In the genomic region with DNA sequence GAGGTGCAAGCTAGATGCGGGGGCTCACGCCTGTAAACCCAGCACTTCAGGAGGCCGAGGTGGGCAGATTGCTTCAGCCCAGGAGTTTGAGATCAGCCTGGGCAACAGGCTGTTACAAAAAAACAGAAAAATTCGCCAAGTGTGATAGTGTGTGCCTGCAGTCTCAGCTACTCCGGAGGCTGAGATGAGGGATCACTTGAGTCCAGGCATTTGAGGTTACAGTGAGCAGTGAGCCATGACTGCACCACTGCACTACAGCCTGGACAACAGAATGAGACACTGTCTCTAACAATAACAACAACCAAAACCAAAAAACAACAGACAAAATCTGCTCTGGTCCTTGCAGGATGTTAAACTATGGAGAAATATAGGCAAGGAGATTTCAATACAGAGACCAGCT, we compare ENCODE assay signal across 14 cellular contexts. TPM values are rescaled to one million over a fixed set of nuclear protein-coding genes. Genes with fewer than 3 reads are reported as not detected.
DNase-seq lines count a peak whose midpoint lies in the region; ATAC-seq and TF ChIP-seq lines count a peak whose summit lies in the region.
"Had no signal": no experiment of that assay in that cellular context is flagged by ENCODE, and none has a peak within 500 bp of the region (broad histone marks: within the 10 kb centered on the region; RNA-seq: fewer than 3 reads in every experiment).

No MANE protein-coding gene starts in this region.

- DNase-seq in ELR (ENCODE audit: low read depth) = peak; percentile 55
- no peak for DNase-seq in endodermal cell
- DNase-seq in GOT3 (lab: John Stamatoyannopoulos, UW) = no peak
- no peak for DNase-seq in activated CD8-positive, alpha-beta memory T cell treated with anti-CD3 and anti-CD28 coated beads, Interleukin-2, amount 10 ng/mL, durations not matched to agents 7 days and 5 days
- DNase-seq in NCI-H1092 treated with DMSO at 0.1 percent for 48 hours (lab: John Stamatoyannopoulos, UW) = no peak
- DNase-seq: activated CD4-positive, CD25-positive, alpha-beta regulatory T cell; Karpas-422; mammary epithelial cell; NCI-H2171 treated with DMSO at 0.1 percent for 48 hours; tibial artery had no signal

- H3K4me3 Mint-ChIP-seq in endodermal cell = no peak overlapping the region
- no peak overlapping the region for H3K4me3 Mint-ChIP-seq in activated CD8-positive, alpha-beta memory T cell treated with anti-CD3 and anti-CD28 coated beads, Interleukin-2, amount 10 ng/mL, durations not matched to agents 7 days and 5 days
- H3K4me3 Mint-ChIP-seq: activated T-helper 17 cell treated with anti-CD3 and anti-CD28 coated beads, Interleukin-2, amount 50 U/mL, for 72 hours had no signal

- peak overlapping the region; percentile 50 for H3K4me2 ChIP-seq in OCI-LY1 (ENCODE audit: low read length)
- H3K4me2 ChIP-seq in parathyroid adenoma (ENCODE audit: low read length) = peak overlapping the region; percentile 73

- no peaks in the 10 kb centered on the region for H3F3A ChIP-seq in OCI-LY1 (ENCODE audit: insufficient read depth, low read length)

- H3K9me2 ChIP-seq in OCI-LY1 (ENCODE audit: low read depth, low read length) = no peaks in the 10 kb centered on the region

- 76 to 77% methylated on average over 5 of the region's 5 CpGs for WGBS in endodermal cell (ENCODE audit: insufficient coverage in 1 of 2, insufficient read length in 1 of 2), 2 experiments

- H3K9me3 Mint-ChIP-seq in endodermal cell = peaks cover 6% of the 10 kb centered on the region
- no peaks in the 10 kb centered on the region for H3K9me3 Mint-ChIP-seq in activated CD8-positive, alpha-beta memory T cell treated with anti-CD3 and anti-CD28 coated beads, Interleukin-2, amount 10 ng/mL, durations not matched to agents 7 days and 5 days (ENCODE audit: low read depth)
- H3K9me3 Mint-ChIP-seq: activated T-helper 17 cell treated with anti-CD3 and anti-CD28 coated beads, Interleukin-2, amount 50 U/mL, for 72 hours had no signal

- peaks cover 17% of the 10 kb centered on the region for H3K36me3 Mint-ChIP-seq in endodermal cell (ENCODE audit: low read depth)
- peaks cover 11% of the 10 kb centered on the region for H3K36me3 Mint-ChIP-seq in activated CD8-positive, alpha-beta memory T cell treated with anti-CD3 and anti-CD28 coated beads, Interleukin-2, amount 10 ng/mL, durations not matched to agents 7 days and 5 days

- H3K27me3 Mint-ChIP-seq in endodermal cell (ENCODE audit: insufficient read depth) = no peaks in the 10 kb centered on the region
- no peaks in the 10 kb centered on the region for H3K27me3 Mint-ChIP-seq in activated CD8-positive, alpha-beta memory T cell treated with anti-CD3 and anti-CD28 coated beads, Interleukin-2, amount 10 ng/mL, durations not matched to agents 7 days and 5 days
- H3K27me3 Mint-ChIP-seq: activated T-helper 17 cell treated with anti-CD3 and anti-CD28 coated beads, Interleukin-2, amount 50 U/mL, for 72 hours had no signal

- H3K4me3 ChIP-seq in OCI-LY1 (ENCODE audit: low read depth, low read length, poor library complexity, severe bottlenecking) (peak overlapping the region; percentile 37), endodermal cell (ENCODE audit: low read length) (no peak overlapping the region), parathyroid adenoma (ENCODE audit: low read depth, low read length) (peak overlapping the region; percentile 45)
- H3K4me3 ChIP-seq: tibial artery had no signal

- TF ChIP-seq CTCF in OCI-LY1 (IDR thresholded peaks at IDR 0.05; ENCODE audit: low read length) = no peak
- TF ChIP-seq CTCF in endodermal cell (conservative IDR thresholded peaks at IDR 0.05) = no peak
- TF ChIP-seq CTCF in parathyroid adenoma (IDR thresholded peaks at IDR 0.05) = no peak

- H3K4me1 ChIP-seq in OCI-LY1 (ENCODE audit: insufficient read depth, low read length, severe bottlenecking) (peaks cover 33% of the 10 kb centered on the region), endodermal cell (ENCODE audit: control insufficient read depth, insufficient read depth, low read length) (no peaks in the 10 kb centered on the region), parathyroid adenoma (peaks cover 34% of the 10 kb centered on the region)

- no peaks in the 10 kb centered on the region; the same call in 1 of the 2 replicates for H4K20me1 ChIP-seq in OCI-LY1 (ENCODE audit: insufficient read depth, low read length)

- H3K79me2 ChIP-seq in OCI-LY1 (ENCODE audit: insufficient read depth, low read length) (peaks cover 82% of the 10 kb centered on the region), parathyroid adenoma (peaks cover 20% of the 10 kb centered on the region)

- H2AFZ ChIP-seq in OCI-LY1 (ENCODE audit: low read length) = no peak overlapping the region
- no peak overlapping the region for H2AFZ ChIP-seq in parathyroid adenoma

- no peak for ATAC-seq in HG03521 (IDR thresholded peaks at IDR 0.05; ENCODE audit: unreplicated experiment)
- ATAC-seq in activated CD8-positive, alpha-beta memory T cell treated with anti-CD3 and anti-CD28 coated beads, Interleukin-2, amount 10 ng/mL, durations not matched to agents 7 days and 5 days = no peak
- ATAC-seq: activated T-helper 17 cell treated with anti-CD3 and anti-CD28 coated beads, Interleukin-2, amount 50 U/mL, for 72 hours had no signal

- H3K36me3 ChIP-seq in OCI-LY1 (ENCODE audit: insufficient read depth, low read length) (peaks cover 31% of the 10 kb centered on the region), endodermal cell (ENCODE audit: control insufficient read depth, insufficient read depth, low read length) (peaks cover 35% of the 10 kb centered on the region), parathyroid adenoma (ENCODE audit: control insufficient read depth, insufficient read depth, low read length) (no peaks in the 10 kb centered on the region)
- H3K36me3 ChIP-seq: tibial artery had no signal

- H3K4me1 Mint-ChIP-seq in endodermal cell = peaks cover 28% of the 10 kb centered on the region
- peaks cover 20% of the 10 kb centered on the region for H3K4me1 Mint-ChIP-seq in activated CD8-positive, alpha-beta memory T cell treated with anti-CD3 and anti-CD28 coated beads, Interleukin-2, amount 10 ng/mL, durations not matched to agents 7 days and 5 days

- H3K9me3 ChIP-seq in OCI-LY1 (ENCODE audit: low read length) = 0 out of 2 replicates have a peak, but pooled peaks cover 3% of the 10 kb centered on the region
- H3K9me3 ChIP-seq in endodermal cell (ENCODE audit: control insufficient read depth, low read length) = peaks cover 12% of the 10 kb centered on the region
- no peaks in the 10 kb centered on the region for H3K9me3 ChIP-seq in parathyroid adenoma (ENCODE audit: control insufficient read depth, low read length)
- H3K9me3 ChIP-seq: tibial artery had no signal

- H3K27ac ChIP-seq in OCI-LY1 (ENCODE audit: low read depth, low read length, poor library complexity, severe bottlenecking) (peak overlapping the region; percentile 72), endodermal cell (ENCODE audit: low read depth, low read length) (no peak overlapping the region), parathyroid adenoma (peak overlapping the region; percentile 59)
- H3K27ac ChIP-seq: tibial artery had no signal

- H3K9ac ChIP-seq in OCI-LY1 (ENCODE audit: low read length) (peak overlapping the region; percentile 54; the same call in 1 of the 2 replicates), endodermal cell (ENCODE audit: extremely low read depth, low read length, poor library complexity, severe bottlenecking) (no peak overlapping the region), parathyroid adenoma (no peak overlapping the region)

- H3K27me3 ChIP-seq in OCI-LY1 (ENCODE audit: insufficient read depth, low read length) (no peaks in the 10 kb centered on the region), endodermal cell (ENCODE audit: control insufficient read depth, insufficient read depth, low read length, poor library complexity, severe bottlenecking) (no peaks in the 10 kb centered on the region), parathyroid adenoma (ENCODE audit: control insufficient read depth, insufficient read depth, low read length) (no peaks in the 10 kb centered on the region)
- H3K27me3 ChIP-seq: tibial artery had no signal

- CTCF ChIA-PET in activated CD8-positive, alpha-beta memory T cell treated with anti-CD3 and anti-CD28 coated beads, Interleukin-2, amount 10 ng/mL, durations not matched to agents 7 days and 5 days (lab: Charles Lee) = interaction anchor here (0.6 kb wide), 1 partner anchor 280 kb away, joined by 3 read pairs; no protein-coding TSS in a partner anchor

- peak overlapping the region; percentile 16 for H3K27ac Mint-ChIP-seq in endodermal cell
- no peak overlapping the region for H3K27ac Mint-ChIP-seq in activated CD8-positive, alpha-beta memory T cell treated with anti-CD3 and anti-CD28 coated beads, Interleukin-2, amount 10 ng/mL, durations not matched to agents 7 days and 5 days

RNA-seq across cellular contexts. Expression of a gene that starts 13.9 kb away (rescaled TPM):
- 10 to 100 TPM; 42.8 to 48.6 TPM for total RNA-seq in endodermal cell
- 18.2 TPM for polyA plus RNA-seq in endodermal cell (2013, experiment 1 of 2)
- 19.4 TPM for polyA plus RNA-seq in endodermal cell (2013, experiment 2 of 2)
- 10 to 100 TPM; 16.8 to 18.3 TPM for total RNA-seq in activated CD8-positive, alpha-beta memory T cell treated with anti-CD3 and anti-CD28 coated beads, Interleukin-2, amount 10 ng/mL, durations not matched to agents 7 days and 5 days

RNA-seq across cellular contexts. Expression of a gene that starts 28.1 kb away (rescaled TPM):
- total RNA-seq in endodermal cell = not detected
- 0.68 TPM for polyA plus RNA-seq in endodermal cell (2013, experiment 1 of 2)
- not detected for polyA plus RNA-seq in endodermal cell (2013, experiment 2 of 2)
- total RNA-seq in activated CD8-positive, alpha-beta memory T cell treated with anti-CD3 and anti-CD28 coated beads, Interleukin-2, amount 10 ng/mL, durations not matched to agents 7 days and 5 days = not detected
- total RNA-seq: activated T-helper 17 cell treated with anti-CD3 and anti-CD28 coated beads, Interleukin-2, amount 50 U/mL, for 72 hours; mammary epithelial cell had no signal
- polyA plus RNA-seq: mammary epithelial cell had no signal
